ENCODE assay signal across 21 cellular contexts in genomic region chr15:44988184-44988869, GRCh38. TPM values are rescaled to one million over a fixed set of nuclear protein-coding genes. Genes with fewer than 3 reads are reported as not detected.
"Had no signal": no experiment of that assay in that cellular context is flagged by ENCODE, and none has a peak within 500 bp of the region (broad histone marks: within the 10 kb centered on the region; RNA-seq: fewer than 3 reads in every experiment).

No MANE protein-coding gene starts in this region.

RNA-seq across cellular contexts. Expression of gene TERB2, which starts 31.8 kb away (rescaled TPM):
- total RNA-seq: activated CD4-positive, alpha-beta memory T cell treated with anti-CD3 and anti-CD28 coated beads for 36 hours; activated CD4-positive, alpha-beta T cell treated with anti-CD3 and anti-CD28 coated beads for 36 hours; activated CD4-positive, alpha-beta T cell treated with anti-CD3 and anti-CD28 coated beads, Interleukin-2, amount 10 ng/mL, durations not matched to agents 24 days and 14 days; activated CD8-positive, alpha-beta memory T cell treated with anti-CD3 and anti-CD28 coated beads for 36 hours; activated CD8-positive, alpha-beta memory T cell treated with anti-CD3 and anti-CD28 coated beads, Interleukin-2, amount 10 ng/mL, durations not matched to agents 7 days and 5 days; activated CD8-positive, alpha-beta T cell treated with anti-CD3 and anti-CD28 coated beads, Interleukin-2, amount 10 ng/mL, durations not matched to agents 7 days and 5 days; activated naive CD8-positive, alpha-beta T cell treated with anti-CD3 and anti-CD28 coated beads for 36 hours; adrenal gland; aorta; breast epithelium; cardiac septum; cerebellum; dorsolateral prefrontal cortex; endodermal cell; epithelial cell of proximal tubule; esophagus squamous epithelium; fibroblast of lung; fibroblast of villous mesenchyme; gastroesophageal sphincter; glomerular endothelial cell; T-helper 17 cell had no signal
- polyA plus RNA-seq: adrenal gland, aorta, fibroblast of lung had no signal
